In genomic region chr6:36813047-36813446, GRCh38 we compare ENCODE assay signal across 2 cellular contexts. TPM values are rescaled to one million over a fixed set of nuclear protein-coding genes. Genes with fewer than 3 reads are reported as not detected.
"Had no signal": no experiment of that assay in that cellular context is flagged by ENCODE, and none has a peak within 500 bp of the region (broad histone marks: within the 10 kb centered on the region; RNA-seq: fewer than 3 reads in every experiment).

No MANE protein-coding gene starts in this region.

RNA-seq across cellular contexts. Expression of gene CPNE5, which starts 26.2 kb away (rescaled TPM):
- total RNA-seq: fibroblast of lung, foreskin keratinocyte had no signal
